8 cellular contexts compared by ENCODE assay signal in genomic region chr16:1706386-1707192, GRCh38. TPM values are rescaled to one million over a fixed set of nuclear protein-coding genes. Genes with fewer than 3 reads are reported as not detected.
DNase-seq lines count a peak whose midpoint lies in the region; ATAC-seq, FAIRE-seq and TF ChIP-seq lines count a peak whose summit lies in the region.

No MANE protein-coding gene starts in this region.

- peak overlapping the region; percentile 83 for H3K4me3 Mint-ChIP-seq in MCF 10A (ENCODE audit: unreplicated experiment)

- peak; percentile 33 for DNase-seq in NCI-H345 (lab: John Stamatoyannopoulos, UW)
- DNase-seq in NCI-H345 treated with DMSO at 0.1 percent for 48 hours (lab: John Stamatoyannopoulos, UW; ENCODE audit: unreplicated experiment) = no peak
- peak in 3 of 5 donors; percentile 25 to 40 (median 28) for DNase-seq in T-helper 1 cell
- no peak for DNase-seq in MCF 10A (ENCODE audit: unreplicated experiment)
- no peak for DNase-seq in kidney
- DNase-seq in stimulated activated CD4-positive, alpha-beta T cell treated with anti-CD3 and anti-CD28 coated beads, Interleukin-2, amount 100 ng/mL, for 48 hours = peak; percentile 29
- no peak for DNase-seq in NCI-H1048 (lab: John Stamatoyannopoulos, UW)

- TF ChIP-seq CTCF in MCF 10A (IDR thresholded peaks at IDR 0.05; ENCODE audit: unreplicated experiment) (no peak), kidney (IDR thresholded peaks at IDR 0.05; ENCODE audit: borderline replicate concordance, extremely low read depth, insufficient read depth) (no peak)

- POLR2A ChIA-PET in MCF 10A (lab: Yijun Ruan, JAX) = interaction anchor here (0.6 to 4.8 kb wide), 29 partner anchors 9 to 1427 kb away, joined by 3 to 130 read pairs (median 6); partner anchors contain the start of genes CRAMP1, EME2, FAHD1 and IFT140

- H3K36me3 Mint-ChIP-seq in MCF 10A (ENCODE audit: insufficient read depth, unreplicated experiment) = peaks cover 34% of the 10 kb centered on the region

- no peak for FAIRE-seq in kidney (lab: Jason Lieb, UNC)

- intact Hi-C loops in MCF 10A (cut with micrococcal nuclease) = loop anchor here (1.0 to 10.0 kb wide), 3 partner anchors 65 to 282 kb away; partner anchors contain the start of genes CRAMP1, IFT140, NME3 and UQCC4
- intact Hi-C loops in kidney (cut with DNase I) = no loop called here

- ATAC-seq in HG03066 (IDR thresholded peaks at IDR 0.05; ENCODE audit: low read depth, unreplicated experiment) = peak; percentile 7

- no peaks in the 10 kb centered on the region for H3K27me3 Mint-ChIP-seq in MCF 10A (ENCODE audit: insufficient read depth, unreplicated experiment)

- peak overlapping the region; percentile 81 for H3K27ac Mint-ChIP-seq in MCF 10A (ENCODE audit: low read depth, unreplicated experiment)

- H3K27ac ChIP-seq in kidney (ENCODE audit: low read depth in 2 of 2, low read length in 2 of 2) = peak overlapping the region in 1 of 2 donors; percentile 86

- H3K4me1 ChIP-seq in kidney (ENCODE audit: control insufficient read depth in 1 of 2, insufficient read depth in 1 of 2, low read depth in 1 of 2, low read length in 2 of 2) = peaks cover 10 to 11% of the 10 kb centered on the region in 2 donors

- no TSS peak for BruUV-seq in MCF 10A (replicated peaks; lab: Mats Ljungman, UMichigan)

- peaks cover 11% of the 10 kb centered on the region for H3K4me1 Mint-ChIP-seq in MCF 10A (ENCODE audit: insufficient read depth, unreplicated experiment)

- CTCF ChIA-PET in MCF 10A (lab: Yijun Ruan, JAX) = interaction anchor here (0.6 to 2.5 kb wide), 22 partner anchors 9 to 115 kb away, joined by 3 to 17 read pairs (median 4); partner anchors contain the start of genes CRAMP1, IFT140 and JPT2

- H3K9me3 ChIP-seq in kidney (ENCODE audit: control insufficient read depth in 1 of 2, low read length in 2 of 2) = no peaks in the 10 kb centered on the region

- peak overlapping the region; percentile 63 to 93 for H3K9ac ChIP-seq in kidney (ENCODE audit: low read length in 2 of 2)

- no peaks in the 10 kb centered on the region for H3K9me3 Mint-ChIP-seq in MCF 10A (ENCODE audit: unreplicated experiment)

- peak overlapping the region; percentile 78 to 97 for H3K4me3 ChIP-seq in kidney (ENCODE audit: low read length in 2 of 2)

- H3K36me3 ChIP-seq in kidney (ENCODE audit: control insufficient read depth in 1 of 2, insufficient read depth in 2 of 2, low read length in 2 of 2) = no peaks in the 10 kb centered on the region

RNA-seq across cellular contexts. Expression of gene MAPK8IP3, which starts 0.6 kb away (rescaled TPM):
- total RNA-seq in MCF 10A (2022) = 77.4 and 86.6 TPM in 2 replicates
- total RNA-seq in kidney = 67.7 TPM
- polyA plus RNA-seq in kidney (ENCODE audit: insufficient read depth, low read depth, low replicate concordance) = 10.6 TPM

RNA-seq across cellular contexts. Expression of gene JPT2, which starts 28.5 kb away (rescaled TPM):
- 111 and 131 TPM in 2 replicates for total RNA-seq in MCF 10A (2022)
- 89.3 TPM for total RNA-seq in kidney
- polyA plus RNA-seq in kidney (ENCODE audit: insufficient read depth, low read depth, low replicate concordance) = 32.8 TPM

Comparison
In these comparisons a context has a peak if more than half of its experiments do, and no peak if none do; other contexts are left out.
1. DNase-seq: peak in NCI-H345 (single experiment), T-helper 1 cell (3 of 5) and stimulated activated CD4-positive, alpha-beta T cell treated with anti-CD3 and anti-CD28 coated beads, Interleukin-2, amount 100 ng/mL, for 48 hours (2 of 2); none in NCI-H345 treated with DMSO at 0.1 percent for 48 hours (single experiment), MCF 10A (single experiment), kidney (single experiment) and NCI-H1048 (single experiment).